1 cellular context compared by ENCODE assay signal in genomic region chr4:146051724-146052396, GRCh38.
TF ChIP-seq lines count a peak whose summit lies in the region.

No MANE protein-coding gene starts in this region.

TF ChIP-seq in IMR-90, 13 proteins besides CTCF, POLR2A, EP300 and RAD21 (continued from another document):
- TF ChIP-seq CHD1 (IDR thresholded peaks at IDR 0.05; ENCODE audit: low read depth, low read length) (no peak), MXI1 (IDR thresholded peaks at IDR 0.05; ENCODE audit: borderline replicate concordance, low read depth, low read length) (no peak), FOS (IDR thresholded peaks at IDR 0.05; ENCODE audit: low read depth, low read length) (no peak), MAFK (IDR thresholded peaks at IDR 0.05; ENCODE audit: low read depth, low read length) (0 out of 2 replicates have a peak, but pooled peaks have one; percentile 7)
